Comparison of ENCODE assay signal across 8 cellular contexts in the genomic region with DNA sequence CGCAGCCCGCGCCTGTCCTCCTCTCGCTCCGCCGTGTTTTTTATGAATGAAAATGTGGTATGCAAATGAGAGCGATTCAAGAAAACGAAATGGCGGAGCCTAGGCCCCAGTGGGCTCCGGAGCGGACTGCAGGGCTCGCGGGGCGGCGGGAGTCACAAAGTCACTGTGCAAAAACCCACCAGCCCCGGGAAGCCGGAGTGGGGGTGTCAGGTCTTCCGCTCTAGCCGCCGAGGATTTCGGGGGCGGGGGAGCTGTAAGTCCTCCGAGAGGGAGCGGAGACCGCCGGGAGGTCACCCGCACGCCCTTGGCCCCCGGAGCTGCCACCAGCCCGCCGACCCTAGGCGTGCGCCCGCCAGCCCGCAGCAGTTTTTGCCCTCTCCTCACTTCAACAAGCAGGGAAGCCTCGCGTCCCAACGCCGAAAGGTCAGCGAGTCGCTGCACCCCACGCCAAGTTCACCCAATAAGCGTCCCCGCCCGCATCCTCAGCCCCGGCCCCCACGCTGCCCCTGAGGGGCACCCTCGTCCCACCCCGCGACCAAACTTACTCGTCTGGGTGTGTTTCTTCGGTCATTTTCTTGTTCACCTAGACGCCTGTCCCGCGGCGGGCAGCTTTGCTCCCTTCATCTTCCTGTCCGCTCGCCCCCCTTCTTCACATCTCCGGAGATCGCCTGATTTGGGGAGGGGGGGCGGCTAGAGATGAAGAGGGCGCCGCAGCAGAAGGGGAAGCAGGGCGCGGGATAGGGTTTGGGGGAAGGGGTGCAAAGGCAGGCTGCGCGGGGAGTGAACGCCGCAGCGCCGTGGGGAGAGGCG. TPM values are rescaled to one million over a fixed set of nuclear protein-coding genes. Genes with fewer than 3 reads are reported as not detected.
A peak's percentile ranks its signal among the peaks of the same experiment; 100 is the strongest.
DNase-seq lines count a peak whose midpoint lies in the region; ATAC-seq and TF ChIP-seq lines count a peak whose summit lies in the region.

No MANE protein-coding gene starts in this region.

- no peaks in the 10 kb centered on the region for H3K27me3 ChIP-seq in stomach

- peaks cover 0 to 34% (median 32%) of the 10 kb centered on the region in 4 donors for H3K4me1 ChIP-seq in stomach

- H3K9me3 ChIP-seq in stomach: no peaks in the 10 kb centered on the region

- no peak for TF ChIP-seq POLR2A in stomach (IDR thresholded peaks at IDR 0.05)

- peak; percentile 28 for ATAC-seq in HG03025 (IDR thresholded peaks at IDR 0.05; ENCODE audit: low FRiP score, unreplicated experiment)

- no peak for TF ChIP-seq EP300 in stomach (IDR thresholded peaks at IDR 0.05)

- DNase-seq in NK-92 treated with Interleukin-12 subunit alpha and Interleukin-12 subunit beta, amount 100 ng/mL, for 24 hours (lab: John Stamatoyannopoulos, UW): peak; percentile 40
- no peak for DNase-seq in NK-92 (lab: John Stamatoyannopoulos, UW; ENCODE audit: unreplicated experiment)
- peak; percentile 63 for DNase-seq in NCI-H2227 (lab: John Stamatoyannopoulos, UW; ENCODE audit: unreplicated experiment)
- DNase-seq in activated CD8-positive, alpha-beta memory T cell treated with anti-CD3 and anti-CD28 coated beads, Interleukin-2, amount 50 U/mL, for 48 hours: peak; percentile 74
- no peak for DNase-seq in epithelial cell of prostate (ENCODE audit: low read depth, low spot score)
- DNase-seq in mucosa of gallbladder (ENCODE audit: low spot score): peak; percentile 23
- DNase-seq in stomach: peak; percentile 37

- no peaks in the 10 kb centered on the region for H3K36me3 ChIP-seq in stomach

- peak overlapping the region; percentile 80 for H3K27ac ChIP-seq in epithelial cell of prostate
- H3K27ac ChIP-seq in stomach: peak overlapping the region; percentile 93 to 98 (median 97)

- peak overlapping the region; percentile 74 to 93 (median 79) for H3K4me3 ChIP-seq in stomach

- 0 to 1% (median 1%) methylated on average over 49 to 72 of the region's 72 CpGs for WGBS in stomach, 5 donors

- intact Hi-C loops in stomach (cut with DNase I; ENCODE audit: low total_unique reads): loop anchor here (10.0 kb wide), 1 partner anchor 167 kb away; no protein-coding TSS in a partner anchor

- TF ChIP-seq CTCF in stomach (IDR thresholded peaks at IDR 0.05): no peak

RNA-seq across cellular contexts. Expression of a gene that starts 0.8 kb away (rescaled TPM):
- total RNA-seq in mucosa of gallbladder: 34.7 TPM
- 10 to 100 TPM in 3 of 5 donors, 1 to 10 TPM in 2; 6.4 to 23.3 (median 12.9) TPM for total RNA-seq in stomach
- 10 to 100 TPM in 2 of 3 donors, 1 to 10 TPM in 1; 7.0 to 21.1 (median 10.1) TPM for polyA plus RNA-seq in stomach

Comparison
In these comparisons a context has a peak if more than half of its experiments do, and no peak if none do; other contexts are left out.
1. DNase-seq: peak in NK-92 treated with Interleukin-12 subunit alpha and Interleukin-12 subunit beta, amount 100 ng/mL, for 24 hours (single experiment), NCI-H2227 (single experiment), activated CD8-positive, alpha-beta memory T cell treated with anti-CD3 and anti-CD28 coated beads, Interleukin-2, amount 50 U/mL, for 48 hours (single experiment), mucosa of gallbladder (single experiment) and stomach (single experiment); none in NK-92 (single experiment) and epithelial cell of prostate (single experiment).